In genomic region chr5:145915970-145916638, GRCh38 we compare ENCODE assay signal across 33 cellular contexts. TPM values are rescaled to one million over a fixed set of nuclear protein-coding genes. Genes with fewer than 3 reads are reported as not detected.
"Had no signal": no experiment of that assay in that cellular context is flagged by ENCODE, and none has a peak within 500 bp of the region (broad histone marks: within the 10 kb centered on the region; RNA-seq: fewer than 3 reads in every experiment).

No MANE protein-coding gene starts in this region.

- H3K27me3 ChIP-seq: gastroesophageal sphincter, pancreas, right atrium auricular region, thyroid gland, upper lobe of right lung had no signal

- H3K36me3 ChIP-seq: gastroesophageal sphincter, neutrophil, pancreas, prostate gland, right atrium auricular region, thyroid gland, upper lobe of right lung, WERI-Rb-1 had no signal

- H3K4me3 ChIP-seq: gastroesophageal sphincter, pancreas, prostate gland, right atrium auricular region, smooth muscle cell, thyroid gland, upper lobe of right lung had no signal

- ATAC-seq: activated CD8-positive, alpha-beta T cell treated with anti-CD3 and anti-CD28 coated beads for 36 hours; activated T-cell treated with anti-CD3 and anti-CD28 coated beads, Interleukin-2, amount 50 U/mL, for 72 hours; gastroesophageal sphincter; left colon; naive thymus-derived CD4-positive, alpha-beta T cell; pancreas; stimulated activated memory B cell treated with anti-CD40 and anti-IgM and Interleukin-4, amounts not matched to agents 10 μg/mL and 1 μg/mL and 100 μg/mL, for 72 hours; stimulated activated naive CD8-positive, alpha-beta T cell treated with anti-CD3 and anti-CD28 coated beads, Interleukin-15, amount 100 ng/mL, for 72 hours; T-helper 17 cell; upper lobe of right lung had no signal

- H3K27ac ChIP-seq: gastroesophageal sphincter, neutrophil, pancreas, prostate gland, thyroid gland, upper lobe of right lung, WERI-Rb-1 had no signal

- H3K4me1 ChIP-seq: gastroesophageal sphincter, pancreas, prostate gland, thyroid gland, upper lobe of right lung had no signal

- H3K4me2 ChIP-seq: smooth muscle cell had no signal

- H3K27ac Mint-ChIP-seq: activated CD4-positive, alpha-beta T cell treated with anti-CD3 and anti-CD28 coated beads, Interleukin-2, amount 10 ng/mL, durations not matched to agents 7 days and 5 days; activated CD8-positive, alpha-beta T cell treated with anti-CD3 and anti-CD28 coated beads for 36 hours; activated naive CD8-positive, alpha-beta T cell; activated T-cell treated with anti-CD3 and anti-CD28 coated beads, Interleukin-2, amount 50 U/mL, for 72 hours; immature natural killer cell; naive thymus-derived CD4-positive, alpha-beta T cell; stimulated activated memory B cell treated with anti-CD40 and anti-IgM and Interleukin-4, amounts not matched to agents 10 μg/mL and 1 μg/mL and 100 μg/mL, for 72 hours; stimulated activated naive CD8-positive, alpha-beta T cell treated with anti-CD3 and anti-CD28 coated beads, Interleukin-15, amount 100 ng/mL, for 72 hours; T-helper 17 cell had no signal

- H3K27me3 Mint-ChIP-seq: activated CD4-positive, alpha-beta T cell treated with anti-CD3 and anti-CD28 coated beads, Interleukin-2, amount 10 ng/mL, durations not matched to agents 7 days and 5 days; activated naive CD8-positive, alpha-beta T cell; stimulated activated memory B cell treated with anti-CD40 and anti-IgM and Interleukin-4, amounts not matched to agents 10 μg/mL and 1 μg/mL and 100 μg/mL, for 72 hours; stimulated activated naive CD8-positive, alpha-beta T cell treated with anti-CD3 and anti-CD28 coated beads, Interleukin-15, amount 100 ng/mL, for 72 hours had no signal

- DNase-seq: activated CD4-positive, alpha-beta T cell treated with anti-CD3 and anti-CD28 coated beads, Interleukin-2, amount 10 ng/mL, durations not matched to agents 7 days and 5 days; activated CD4-positive, CD25-positive, alpha-beta regulatory T cell treated with anti-CD3 and anti-CD28 coated beads, Interleukin-2, amount 50 U/mL, for 72 hours; activated CD8-positive, alpha-beta T cell treated with anti-CD3 and anti-CD28 coated beads for 36 hours; activated effector memory CD4-positive, alpha-beta T cell treated with Interleukin-2 at 50 U/mL for 16 hours; activated naive CD4-positive, alpha-beta T cell treated with Interleukin-2 at 50 U/mL for 16 hours; activated T-cell treated with anti-CD3 and anti-CD28 coated beads, Interleukin-2, amount 50 U/mL, for 72 hours; effector CD8-positive, alpha-beta T cell; hippocampal formation; immature natural killer cell; kidney; left colon; midbrain; naive thymus-derived CD4-positive, alpha-beta T cell; pancreas; stimulated activated CD4-positive, alpha-beta T cell treated with anti-CD3 and anti-CD28 coated beads, Interleukin-1b, Interleukin-23, amount 100 ng/mL, for 48 hours; stimulated activated CD8-positive, alpha-beta memory T cell treated with anti-CD3 and anti-CD28 coated beads, Interleukin-4, amount 100 ng/mL, for 48 hours; stimulated activated naive CD8-positive, alpha-beta T cell treated with anti-CD3 and anti-CD28 coated beads, Interleukin-15, amount 100 ng/mL, for 72 hours; SW 1271; T-helper 17 cell; T1000; thyroid gland; upper lobe of right lung; WERI-Rb-1 had no signal

- H3K9me3 Mint-ChIP-seq: activated CD4-positive, alpha-beta T cell treated with anti-CD3 and anti-CD28 coated beads, Interleukin-2, amount 10 ng/mL, durations not matched to agents 7 days and 5 days; activated CD8-positive, alpha-beta T cell treated with anti-CD3 and anti-CD28 coated beads for 36 hours; activated T-cell treated with anti-CD3 and anti-CD28 coated beads, Interleukin-2, amount 50 U/mL, for 72 hours; immature natural killer cell; stimulated activated memory B cell treated with anti-CD40 and anti-IgM and Interleukin-4, amounts not matched to agents 10 μg/mL and 1 μg/mL and 100 μg/mL, for 72 hours; stimulated activated naive CD8-positive, alpha-beta T cell treated with anti-CD3 and anti-CD28 coated beads, Interleukin-15, amount 100 ng/mL, for 72 hours had no signal

- H3K4me1 Mint-ChIP-seq: activated CD4-positive, alpha-beta T cell treated with anti-CD3 and anti-CD28 coated beads, Interleukin-2, amount 10 ng/mL, durations not matched to agents 7 days and 5 days; immature natural killer cell; stimulated activated memory B cell treated with anti-CD40 and anti-IgM and Interleukin-4, amounts not matched to agents 10 μg/mL and 1 μg/mL and 100 μg/mL, for 72 hours; stimulated activated naive CD8-positive, alpha-beta T cell treated with anti-CD3 and anti-CD28 coated beads, Interleukin-15, amount 100 ng/mL, for 72 hours; T-helper 17 cell had no signal

- H3K36me3 Mint-ChIP-seq: activated naive CD8-positive, alpha-beta T cell; immature natural killer cell; naive thymus-derived CD4-positive, alpha-beta T cell; stimulated activated memory B cell treated with anti-CD40 and anti-IgM and Interleukin-4, amounts not matched to agents 10 μg/mL and 1 μg/mL and 100 μg/mL, for 72 hours had no signal

- H3K9me3 ChIP-seq: gastroesophageal sphincter, neutrophil, pancreas, prostate gland, right atrium auricular region, thyroid gland, upper lobe of right lung had no signal

- H3K4me3 Mint-ChIP-seq: activated CD4-positive, alpha-beta T cell treated with anti-CD3 and anti-CD28 coated beads, Interleukin-2, amount 10 ng/mL, durations not matched to agents 7 days and 5 days; activated CD8-positive, alpha-beta T cell treated with anti-CD3 and anti-CD28 coated beads for 36 hours; activated naive CD8-positive, alpha-beta T cell; activated T-cell treated with anti-CD3 and anti-CD28 coated beads, Interleukin-2, amount 50 U/mL, for 72 hours; immature natural killer cell; naive thymus-derived CD4-positive, alpha-beta T cell; stimulated activated memory B cell treated with anti-CD40 and anti-IgM and Interleukin-4, amounts not matched to agents 10 μg/mL and 1 μg/mL and 100 μg/mL, for 72 hours; stimulated activated naive CD8-positive, alpha-beta T cell treated with anti-CD3 and anti-CD28 coated beads, Interleukin-15, amount 100 ng/mL, for 72 hours; T-helper 17 cell had no signal

RNA-seq across cellular contexts. Expression of gene SH3RF2, which starts 20.3 kb away (rescaled TPM):
- total RNA-seq: activated CD8-positive, alpha-beta T cell treated with anti-CD3 and anti-CD28 coated beads for 36 hours; dermis microvascular lymphatic vessel endothelial cell had no signal

RNA-seq across cellular contexts. Expression of gene GRXCR2, which starts 43.3 kb away (rescaled TPM):
- total RNA-seq: activated CD4-positive, alpha-beta T cell treated with anti-CD3 and anti-CD28 coated beads, Interleukin-2, amount 10 ng/mL, durations not matched to agents 7 days and 5 days; activated CD8-positive, alpha-beta T cell treated with anti-CD3 and anti-CD28 coated beads for 36 hours; activated T-cell treated with anti-CD3 and anti-CD28 coated beads, Interleukin-2, amount 50 U/mL, for 72 hours; bronchial epithelial cell; dermis microvascular lymphatic vessel endothelial cell; epithelial cell of proximal tubule; gastroesophageal sphincter; kidney; left colon; naive thymus-derived CD4-positive, alpha-beta T cell; prostate gland; smooth muscle cell; T-helper 17 cell; upper lobe of right lung had no signal
